ENCODE assay signal across 9 cellular contexts in the genomic region with DNA sequence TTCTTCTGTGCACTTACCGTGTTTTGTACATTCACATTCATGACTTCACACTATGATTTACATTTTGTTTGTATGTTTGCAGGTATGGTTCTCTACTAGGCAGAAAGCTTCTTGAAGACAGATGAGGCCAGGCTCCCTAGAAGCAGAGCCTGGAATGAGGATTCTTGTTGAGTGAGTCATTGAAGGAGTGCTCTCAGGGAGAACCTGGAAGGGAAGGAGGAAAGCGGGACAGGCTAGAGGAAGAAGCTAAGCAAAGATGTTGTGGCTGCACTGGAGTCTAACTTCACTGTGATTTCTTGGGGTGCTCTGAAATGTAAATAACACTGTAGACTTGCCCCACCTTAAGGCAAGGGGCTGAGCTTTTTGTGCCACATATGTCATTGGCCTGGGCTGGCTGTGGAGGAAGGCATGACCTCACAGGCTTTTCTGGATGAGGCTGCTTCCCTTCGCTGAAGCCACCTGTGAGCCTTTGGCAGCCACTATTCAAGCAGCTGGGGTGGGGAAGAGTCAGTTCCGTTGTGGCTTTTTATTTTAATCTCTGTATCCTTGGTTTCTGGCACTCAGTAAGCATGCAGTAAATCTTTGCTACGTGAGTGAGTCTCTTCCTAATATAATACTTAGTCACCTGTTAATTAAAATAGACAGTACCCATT.
A peak's percentile ranks its signal among the peaks of the same experiment; 100 is the strongest.
DNase-seq lines count a peak whose midpoint lies in the region; FAIRE-seq and TF ChIP-seq lines count a peak whose summit lies in the region.
"Had no signal": no experiment of that assay in that cellular context is flagged by ENCODE, and none has a peak within 500 bp of the region (broad histone marks: within the 10 kb centered on the region; RNA-seq: fewer than 3 reads in every experiment).

No MANE protein-coding gene starts in this region.

- H2BK5ac ChIP-seq in H1 (ENCODE audit: low read depth, low read length): no peak overlapping the region

- CTCF ChIA-PET in H1 (lab: Charles Lee; ENCODE audit: partially characterized antibody): interaction anchor here (1.0 kb wide), 2 partner anchors 8 to 31 kb away, joined by 3 read pairs; no protein-coding TSS in a partner anchor

- H2AFZ ChIP-seq in H1 (ENCODE audit: low read length): peak overlapping the region; percentile 57; the same call in 1 of the 2 replicates

- no peak overlapping the region for H2BK12ac ChIP-seq in H1 (ENCODE audit: low read depth, low read length)

- DNase-seq in activated naive CD4-positive, alpha-beta T cell treated with Interleukin-2 at 50 U/mL for 16 hours: peak; percentile 2
- DNase-seq in activated naive CD4-positive, alpha-beta T cell treated with anti-CD3 and anti-CD28 coated beads, Interleukin-2, amount 50 U/mL, for 16 hours: no peak
- DNase-seq in NCI-H226: peak; percentile 98
- no peak for DNase-seq in H1 (ENCODE audit: low read depth in 1 of 2, low spot score in 2 of 2)
- peak; percentile 11 for DNase-seq in retinal pigment epithelial cell (ENCODE audit: low read depth)
- DNase-seq in nucleus accumbens (lab: John Stamatoyannopoulos, UW): no peak
- DNase-seq in activated T-cell treated with anti-CD3 and anti-CD28 coated beads for 4 hours: no peak
- no peak for DNase-seq in NCI-H345 (lab: John Stamatoyannopoulos, UW)
- DNase-seq: activated T-cell treated with anti-CD3 and anti-CD28 coated beads, Interleukin-2, amount 50 U/mL, for 48 hours had no signal

- H3K79me1 ChIP-seq in H1 (ENCODE audit: low read depth, low read length): no peaks in the 10 kb centered on the region

- H3K18ac ChIP-seq in H1 (ENCODE audit: extremely low read depth, low read length): no peak overlapping the region

- H3K23ac ChIP-seq in H1 (ENCODE audit: insufficient read length): peak overlapping the region; percentile 61

- FAIRE-seq in H1 (lab: Jason Lieb, UNC): no peak

- H4K8ac ChIP-seq in H1 (ENCODE audit: extremely low read depth, insufficient read depth, low read length): no peak overlapping the region

- no peak for TF ChIP-seq POLR2A in H1 (IDR thresholded peaks at IDR 0.05; ENCODE audit: control extremely low read depth in 1 of 2, low read depth in 2 of 2, low read length in 2 of 2)

- no peak for TF ChIP-seq RAD21 in H1 (IDR thresholded peaks at IDR 0.05 in 1 of 2, conservative IDR thresholded peaks at IDR 0.05 in 1 of 2; ENCODE audit: low read depth in 2 of 2, low read length in 2 of 2)

- H3K23me2 ChIP-seq in H1 (ENCODE audit: low read depth, low read length): no peaks in the 10 kb centered on the region

- POLR2A ChIA-PET in H1 (lab: Charles Lee; ENCODE audit: partially characterized antibody): no interaction called here

- H3K79me2 ChIP-seq in H1 (ENCODE audit: control insufficient read depth in 1 of 2, insufficient read depth in 2 of 2, low read length in 2 of 2): no peaks in the 10 kb centered on the region

- no peaks in the 10 kb centered on the region for H4K20me1 ChIP-seq in H1 (replicated peaks in 1 of 2; ENCODE audit: control insufficient read depth in 1 of 2, insufficient read depth in 2 of 2, low read length in 2 of 2)

- no peak overlapping the region for H3K56ac ChIP-seq in H1 (replicated peaks; ENCODE audit: insufficient read length, low read depth, low read length)

- H3K14ac ChIP-seq in H1 (ENCODE audit: insufficient read length): no peak overlapping the region

- no peak overlapping the region for H4K5ac ChIP-seq in H1 (ENCODE audit: insufficient read length, low read depth, low read length)

- H2BK20ac ChIP-seq in H1 (ENCODE audit: low read length): no peak overlapping the region

- no peak overlapping the region for H3K27ac ChIP-seq in H1 (ENCODE audit: low read depth, low read length)

- TF ChIP-seq EP300 in H1 (IDR thresholded peaks at IDR 0.05; ENCODE audit: borderline replicate concordance in 1 of 2, low read depth in 2 of 2, low read length in 2 of 2): no peak

- 89% methylated on average over 4 of the region's 5 CpGs; no CpG with 5 or more reads in 1 of the 2 experiments for WGBS in H1 (ENCODE audit: extremely low coverage in 1 of 2, insufficient coverage in 1 of 2, insufficient read length in 1 of 2, insufficient replicate concordance in 2 of 2, low coverage in 1 of 2, low lambda C conversion rate in 2 of 2, missing lambda C conversion rate in 1 of 2), 2 experiments

- no peak overlapping the region for H4K91ac ChIP-seq in H1 (replicated peaks; ENCODE audit: insufficient read length, low read length)

- H3K4me3 ChIP-seq in H1 (ENCODE audit: extremely low read depth in 1 of 4, insufficient read depth in 2 of 4, low read depth in 3 of 4, low read length in 4 of 4) (no peak overlapping the region), retinal pigment epithelial cell (ENCODE audit: low read length) (no peak overlapping the region)

- no peaks in the 10 kb centered on the region for H3K4me1 ChIP-seq in H1 (replicated peaks in 1 of 4; ENCODE audit: control insufficient read depth in 3 of 4, insufficient read depth in 4 of 4, low read length in 3 of 4)

- no peaks in the 10 kb centered on the region for H3K27me3 ChIP-seq in H1 (replicated peaks in 1 of 4; ENCODE audit: control insufficient read depth in 3 of 4, extremely low read depth in 1 of 4, insufficient read depth in 3 of 4, low read length in 3 of 4)

- no peak overlapping the region for H2BK15ac ChIP-seq in H1 (ENCODE audit: low read length)

- H2BK120ac ChIP-seq in H1 (replicated peaks; ENCODE audit: low read depth, low read length): no peak overlapping the region

- no peak overlapping the region for H3K4ac ChIP-seq in H1 (replicated peaks; ENCODE audit: insufficient read length, low read depth, low read length)

- H3K9me3 ChIP-seq in H1 (ENCODE audit: insufficient read depth in 2 of 2, low read depth in 1 of 2, low read length in 1 of 2): no peaks in the 10 kb centered on the region

- no peak for TF ChIP-seq CTCF in H1 (IDR thresholded peaks at IDR 0.05; ENCODE audit: control extremely low read depth in 1 of 3, insufficient read depth in 1 of 3, low read depth in 1 of 3, low read length in 3 of 3)
- no peak for TF ChIP-seq CTCF in retinal pigment epithelial cell (conservative IDR thresholded peaks at IDR 0.05; ENCODE audit: low read depth, low read length)

- H3K4me2 ChIP-seq in H1 (ENCODE audit: insufficient read depth in 1 of 2, low read depth in 2 of 2, low read length in 2 of 2): no peak overlapping the region

- no peak overlapping the region for H3K9ac ChIP-seq in H1 (replicated peaks in 1 of 4; ENCODE audit: extremely low read depth in 1 of 4, low read depth in 3 of 4, low read length in 3 of 4)

- H2AK5ac ChIP-seq in H1 (ENCODE audit: low read depth, low read length): no peak overlapping the region

- H3K36me3 ChIP-seq in H1 (ENCODE audit: control insufficient read depth in 2 of 4, insufficient read depth in 4 of 4, low read length in 3 of 4): no peaks in the 10 kb centered on the region

TF ChIP-seq in H1, 55 proteins besides CTCF, POLR2A, EP300 and RAD21:
- TF ChIP-seq EZH2 (IDR thresholded peaks at IDR 0.05; ENCODE audit: low read depth, low read length, severe bottlenecking) (no peak), JUND (IDR thresholded peaks at IDR 0.05; ENCODE audit: low read length) (peak; percentile 90; the same call in 1 of the 2 replicates), CTBP2 (IDR thresholded peaks at IDR 0.05; ENCODE audit: borderline replicate concordance, insufficient read depth, insufficient read length, low read length) (no peak), JUN (IDR thresholded peaks at IDR 0.05; ENCODE audit: low read depth, low read length) (0 out of 2 replicates have a peak, but pooled peaks have one; percentile 25)
TF ChIP-seq in H1: peak in this region for 2.

Comparison
In these comparisons a context has a peak if more than half of its experiments do, and no peak if none do; other contexts are left out.
1. DNase-seq: peak in activated naive CD4-positive, alpha-beta T cell treated with Interleukin-2 at 50 U/mL for 16 hours (single experiment), NCI-H226 (single experiment) and retinal pigment epithelial cell (single experiment); none in activated naive CD4-positive, alpha-beta T cell treated with anti-CD3 and anti-CD28 coated beads, Interleukin-2, amount 50 U/mL, for 16 hours (single experiment), H1 (0 of 2), nucleus accumbens (0 of 56), activated T-cell treated with anti-CD3 and anti-CD28 coated beads for 4 hours (single experiment) and NCI-H345 (single experiment).